18 cellular contexts compared by ENCODE assay signal in the genomic region with DNA sequence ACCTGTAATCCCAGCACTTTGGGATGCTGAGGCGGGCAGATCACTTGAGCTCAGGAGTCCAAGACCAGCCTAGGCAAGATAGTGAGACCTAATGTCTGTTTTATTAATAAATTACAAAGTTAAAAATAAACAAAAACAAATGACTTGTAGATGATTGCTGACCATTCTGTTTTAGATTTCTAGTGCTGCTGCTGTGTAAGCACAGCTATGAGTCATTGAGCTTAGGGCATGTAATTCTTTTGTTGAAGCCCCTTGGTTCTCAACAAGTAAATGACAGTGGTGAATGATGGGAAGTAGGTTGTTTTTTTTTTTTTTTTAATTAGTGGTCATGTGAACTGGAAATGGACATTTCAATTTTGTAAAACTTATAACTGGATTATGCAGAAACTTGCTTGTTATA.
A peak's percentile ranks its signal among the peaks of the same experiment; 100 is the strongest.
DNase-seq lines count a peak whose midpoint lies in the region; ATAC-seq, FAIRE-seq and TF ChIP-seq lines count a peak whose summit lies in the region.
"Had no signal": no experiment of that assay in that cellular context is flagged by ENCODE, and none has a peak within 500 bp of the region (broad histone marks: within the 10 kb centered on the region; RNA-seq: fewer than 3 reads in every experiment).

No MANE protein-coding gene starts in this region.

- no peak for ATAC-seq in GM21528 (IDR thresholded peaks at IDR 0.05; ENCODE audit: low FRiP score, unreplicated experiment)
- ATAC-seq in mucosa of descending colon = no peak

- peaks cover 33% of the 10 kb centered on the region for H3K36me3 ChIP-seq in adipocyte (ENCODE audit: control insufficient read depth, insufficient read depth, low read length, severe bottlenecking)
- no peaks in the 10 kb centered on the region for H3K36me3 ChIP-seq in mucosa of descending colon (ENCODE audit: low read depth)

- peaks cover 31% of the 10 kb centered on the region for H3K4me1 ChIP-seq in adipocyte (ENCODE audit: control insufficient read depth, insufficient read depth, low read length)
- no peaks in the 10 kb centered on the region for H3K4me1 ChIP-seq in mucosa of descending colon (ENCODE audit: low read depth)
- H3K4me1 ChIP-seq: right atrium auricular region, suprapubic skin had no signal

- H3K9ac ChIP-seq in adipocyte (ENCODE audit: low read length) = no peak overlapping the region

- H3K36me3 Mint-ChIP-seq in HFFc6 (ENCODE audit: low read depth) = peaks cover 19% of the 10 kb centered on the region

- H3K9me3 ChIP-seq in adipocyte (ENCODE audit: control insufficient read depth, low read length) = no peaks in the 10 kb centered on the region
- no peaks in the 10 kb centered on the region for H3K9me3 ChIP-seq in mucosa of descending colon
- H3K9me3 ChIP-seq: right atrium auricular region, suprapubic skin had no signal

- FAIRE-seq in islet of Langerhans (lab: Jason Lieb, UNC) = peak; percentile 51

- no peaks in the 10 kb centered on the region for H3K27me3 ChIP-seq in adipocyte (replicated peaks; ENCODE audit: control insufficient read depth, insufficient read depth, low read length)
- H3K27me3 ChIP-seq: right atrium auricular region, suprapubic skin had no signal

- peak; percentile 35 for DNase-seq in HFFc6
- DNase-seq in adipocyte (ENCODE audit: low read depth) = peak; percentile 30
- DNase-seq in mucosa of descending colon = no peak
- DNase-seq in effector CD4-positive, alpha-beta T cell = no peak
- DNase-seq in NCI-H2171 treated with DMSO at 0.1 percent for 48 hours (lab: John Stamatoyannopoulos, UW) = no peak
- DNase-seq: amniotic stem cell; C1 segment of cervical spinal cord; mammary epithelial cell; NCI-H1694 treated with DMSO at 0.1 percent for 48 hours; NCI-H510A; stimulated activated CD4-positive, alpha-beta T cell treated with anti-CD3 and anti-CD28 coated beads, Interleukin-2, amount 100 ng/mL, for 24 hours had no signal

- intact Hi-C loops in mucosa of descending colon (cut with DNase I, micrococcal nuclease) = no loop called here

- H3K4me1 Mint-ChIP-seq in HFFc6 (ENCODE audit: low read depth) = peaks cover 49% of the 10 kb centered on the region
- H3K4me1 Mint-ChIP-seq: nephron had no signal

- no peak overlapping the region for H3K4me3 Mint-ChIP-seq in HFFc6
- H3K4me3 Mint-ChIP-seq: GM23338, nephron had no signal

- H3K4me3 ChIP-seq in adipocyte (ENCODE audit: low read length) (no peak overlapping the region), mucosa of descending colon (no peak overlapping the region)
- H3K4me3 ChIP-seq: coronary artery, GM23338, right atrium auricular region, suprapubic skin had no signal

- TF ChIP-seq CTCF in HFFc6 (IDR thresholded peaks at IDR 0.05) (no peak), mucosa of descending colon (IDR thresholded peaks at IDR 0.05) (no peak)

- no peaks in the 10 kb centered on the region for H3K9me3 Mint-ChIP-seq in HFFc6
- H3K9me3 Mint-ChIP-seq: GM23338, nephron had no signal

- H3K27ac Mint-ChIP-seq in HFFc6 = no peak overlapping the region
- H3K27ac Mint-ChIP-seq: GM23338, nephron had no signal

- H3K27me3 Mint-ChIP-seq in HFFc6 (ENCODE audit: insufficient read depth) = peaks cover 3% of the 10 kb centered on the region; the same call in 1 of the 2 replicates

Comparison
In these comparisons a context has a peak if more than half of its experiments do, and no peak if none do; other contexts are left out.
1. DNase-seq: peak in HFFc6 (single experiment) and adipocyte (single experiment); none in mucosa of descending colon (0 of 3), effector CD4-positive, alpha-beta T cell (single experiment) and NCI-H2171 treated with DMSO at 0.1 percent for 48 hours (single experiment).